ENCODE assay signal across 1 cellular context in the genomic region with DNA sequence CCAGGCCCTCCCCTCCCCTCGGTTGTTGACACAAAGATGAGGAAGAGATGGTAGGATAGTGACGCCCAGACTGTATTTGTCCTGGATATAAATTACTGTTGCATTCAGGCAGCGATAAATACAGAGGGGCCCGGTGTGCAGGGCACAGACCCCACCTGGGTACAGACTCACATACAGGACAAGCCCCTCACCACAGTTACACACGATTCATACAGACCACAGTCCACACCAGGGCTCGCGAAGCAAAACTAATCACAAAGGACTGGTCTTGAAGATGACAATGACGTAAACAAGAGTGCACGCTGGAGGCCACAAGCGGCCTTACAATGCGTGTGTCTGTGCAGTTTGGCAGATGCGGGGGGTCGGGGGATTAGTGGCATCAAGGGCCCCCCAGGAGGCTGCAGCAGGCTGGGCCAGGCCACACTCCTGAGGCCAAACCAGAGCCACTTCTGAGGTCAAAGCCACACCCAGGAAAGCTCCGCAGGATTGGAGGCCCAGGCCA.
TF ChIP-seq lines count a peak whose summit lies in the region.

No MANE protein-coding gene starts in this region.

TF ChIP-seq in HepG2, 621 proteins besides CTCF, POLR2A, EP300 and RAD21:
- TF ChIP-seq THAP11 (CRISPR knock-in tag; IDR thresholded peaks at IDR 0.05) = no peak
- TF ChIP-seq PCBP2 (optimal IDR thresholded peaks at IDR 0.05; ENCODE audit: low read depth, low read length, poor library complexity, severe bottlenecking) = no peak
- TF ChIP-seq, protein P1, sequence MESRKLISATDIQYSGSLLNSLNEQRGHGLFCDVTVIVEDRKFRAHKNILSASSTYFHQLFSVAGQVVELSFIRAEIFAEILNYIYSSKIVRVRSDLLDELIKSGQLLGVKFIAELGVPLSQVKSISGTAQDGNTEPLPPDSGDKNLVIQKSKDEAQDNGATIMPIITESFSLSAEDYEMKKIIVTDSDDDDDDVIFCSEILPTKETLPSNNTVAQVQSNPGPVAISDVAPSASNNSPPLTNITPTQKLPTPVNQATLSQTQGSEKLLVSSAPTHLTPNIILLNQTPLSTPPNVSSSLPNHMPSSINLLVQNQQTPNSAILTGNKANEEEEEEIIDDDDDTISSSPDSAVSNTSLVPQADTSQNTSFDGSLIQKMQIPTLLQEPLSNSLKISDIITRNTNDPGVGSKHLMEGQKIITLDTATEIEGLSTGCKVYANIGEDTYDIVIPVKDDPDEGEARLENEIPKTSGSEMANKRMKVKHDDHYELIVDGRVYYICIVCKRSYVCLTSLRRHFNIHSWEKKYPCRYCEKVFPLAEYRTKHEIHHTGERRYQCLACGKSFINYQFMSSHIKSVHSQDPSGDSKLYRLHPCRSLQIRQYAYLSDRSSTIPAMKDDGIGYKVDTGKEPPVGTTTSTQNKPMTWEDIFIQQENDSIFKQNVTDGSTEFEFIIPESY (CRISPR knock-in tag; IDR thresholded peaks at IDR 0.05) = no peak
- TF ChIP-seq PHB2 (IDR thresholded peaks at IDR 0.05; ENCODE audit: partially characterized antibody) = no peak
- TF ChIP-seq SRSF4 (IDR thresholded peaks at IDR 0.05; ENCODE audit: low read depth, low read length, poor library complexity, severe bottlenecking) = no peak
- no peak for TF ChIP-seq ZNF615 (CRISPR knock-in tag; IDR thresholded peaks at IDR 0.05; ENCODE audit: borderline replicate concordance)
- no peak for TF ChIP-seq ZC3H13 (CRISPR knock-in tag; IDR thresholded peaks at IDR 0.05)
- TF ChIP-seq, protein P2, sequence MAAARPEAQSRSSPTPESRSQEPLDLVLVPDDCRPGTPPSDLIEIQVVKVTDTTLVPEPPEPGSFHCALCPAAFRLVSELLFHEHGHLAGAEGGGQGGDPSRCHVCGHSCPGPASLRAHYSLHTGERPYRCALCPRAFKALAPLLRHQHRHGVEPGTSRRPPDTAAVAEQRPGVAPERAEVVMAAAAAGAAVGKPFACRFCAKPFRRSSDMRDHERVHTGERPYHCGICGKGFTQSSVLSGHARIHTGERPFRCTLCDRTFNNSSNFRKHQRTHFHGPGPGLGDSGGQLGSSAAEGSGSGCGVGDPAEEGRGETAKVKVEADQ (CRISPR knock-in tag; IDR thresholded peaks at IDR 0.05; ENCODE audit: borderline replicate concordance) = no peak
- no peak for TF ChIP-seq ELF3 (CRISPR knock-in tag; IDR thresholded peaks at IDR 0.05)
- TF ChIP-seq ZNF274 (CRISPR knock-in tag; IDR thresholded peaks at IDR 0.05) = no peak
- no peak for TF ChIP-seq ZSCAN22 (CRISPR knock-in tag; IDR thresholded peaks at IDR 0.05)
- no peak for TF ChIP-seq SP5 (CRISPR knock-in tag; IDR thresholded peaks at IDR 0.05; ENCODE audit: borderline replicate concordance, low read depth)
- no peak for TF ChIP-seq ZNF17 (CRISPR knock-in tag; IDR thresholded peaks at IDR 0.05)
- TF ChIP-seq, protein P3, sequence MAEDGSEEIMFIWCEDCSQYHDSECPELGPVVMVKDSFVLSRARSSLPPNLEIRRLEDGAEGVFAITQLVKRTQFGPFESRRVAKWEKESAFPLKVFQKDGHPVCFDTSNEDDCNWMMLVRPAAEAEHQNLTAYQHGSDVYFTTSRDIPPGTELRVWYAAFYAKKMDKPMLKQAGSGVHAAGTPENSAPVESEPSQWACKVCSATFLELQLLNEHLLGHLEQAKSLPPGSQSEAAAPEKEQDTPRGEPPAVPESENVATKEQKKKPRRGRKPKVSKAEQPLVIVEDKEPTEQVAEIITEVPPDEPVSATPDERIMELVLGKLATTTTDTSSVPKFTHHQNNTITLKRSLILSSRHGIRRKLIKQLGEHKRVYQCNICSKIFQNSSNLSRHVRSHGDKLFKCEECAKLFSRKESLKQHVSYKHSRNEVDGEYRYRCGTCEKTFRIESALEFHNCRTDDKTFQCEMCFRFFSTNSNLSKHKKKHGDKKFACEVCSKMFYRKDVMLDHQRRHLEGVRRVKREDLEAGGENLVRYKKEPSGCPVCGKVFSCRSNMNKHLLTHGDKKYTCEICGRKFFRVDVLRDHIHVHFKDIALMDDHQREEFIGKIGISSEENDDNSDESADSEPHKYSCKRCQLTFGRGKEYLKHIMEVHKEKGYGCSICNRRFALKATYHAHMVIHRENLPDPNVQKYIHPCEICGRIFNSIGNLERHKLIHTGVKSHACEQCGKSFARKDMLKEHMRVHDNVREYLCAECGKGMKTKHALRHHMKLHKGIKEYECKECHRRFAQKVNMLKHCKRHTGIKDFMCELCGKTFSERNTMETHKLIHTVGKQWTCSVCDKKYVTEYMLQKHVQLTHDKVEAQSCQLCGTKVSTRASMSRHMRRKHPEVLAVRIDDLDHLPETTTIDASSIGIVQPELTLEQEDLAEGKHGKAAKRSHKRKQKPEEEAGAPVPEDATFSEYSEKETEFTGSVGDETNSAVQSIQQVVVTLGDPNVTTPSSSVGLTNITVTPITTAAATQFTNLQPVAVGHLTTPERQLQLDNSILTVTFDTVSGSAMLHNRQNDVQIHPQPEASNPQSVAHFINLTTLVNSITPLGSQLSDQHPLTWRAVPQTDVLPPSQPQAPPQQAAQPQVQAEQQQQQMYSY (CRISPR knock-in tag; IDR thresholded peaks at IDR 0.05) = no peak
- TF ChIP-seq ELF4 (CRISPR knock-in tag; IDR thresholded peaks at IDR 0.05; ENCODE audit: borderline replicate concordance) = no peak
- TF ChIP-seq PHF5A (CRISPR knock-in tag; IDR thresholded peaks at IDR 0.05; ENCODE audit: low read depth, unreplicated experiment) = no peak
- TF ChIP-seq ERF (CRISPR knock-in tag; IDR thresholded peaks at IDR 0.05) = no peak
- TF ChIP-seq ZNF296 (CRISPR knock-in tag; conservative IDR thresholded peaks at IDR 0.05) = no peak
- TF ChIP-seq EED (CRISPR knock-in tag; IDR thresholded peaks at IDR 0.05) = no peak
